ENCODE assay signal across 25 cellular contexts in genomic region chr1:41354956-41355355, GRCh38. TPM values are rescaled to one million over a fixed set of nuclear protein-coding genes. Genes with fewer than 3 reads are reported as not detected.
DNase-seq lines count a peak whose midpoint lies in the region; ATAC-seq, FAIRE-seq and TF ChIP-seq lines count a peak whose summit lies in the region.
"Had no signal": no experiment of that assay in that cellular context is flagged by ENCODE, and none has a peak within 500 bp of the region (broad histone marks: within the 10 kb centered on the region; RNA-seq: fewer than 3 reads in every experiment).

No MANE protein-coding gene starts in this region.

- H3K27ac ChIP-seq in right lobe of liver (no peak overlapping the region), HepG2 (ENCODE audit: extremely low read length, insufficient read depth, low read length) (no peak overlapping the region), OCI-LY1 (ENCODE audit: low read depth, low read length, poor library complexity, severe bottlenecking) (no peak overlapping the region)
- H3K27ac ChIP-seq: BLaER1, breast epithelium, esophagus muscularis mucosa, foreskin keratinocyte had no signal

- H2AFZ ChIP-seq in HepG2 (ENCODE audit: low read length) (no peak overlapping the region), OCI-LY1 (ENCODE audit: low read length) (no peak overlapping the region)

- BruUV-seq in HepG2 (replicated peaks; lab: Mats Ljungman, UMichigan): no TSS peak

- TF ChIP-seq POLR2A in right lobe of liver (IDR thresholded peaks at IDR 0.05): no peak
- TF ChIP-seq POLR2A in HepG2 (IDR thresholded peaks at IDR 0.05; ENCODE audit: insufficient read depth in 1 of 2, low read depth in 2 of 2, low read length in 2 of 2): no peak

- TF ChIP-seq CTCF in right lobe of liver (IDR thresholded peaks at IDR 0.05): no peak
- TF ChIP-seq CTCF in HepG2 (CRISPR knock-in tag; IDR thresholded peaks at IDR 0.05): no peak
- TF ChIP-seq CTCF in OCI-LY1 (IDR thresholded peaks at IDR 0.05; ENCODE audit: low read length): 0 out of 2 replicates have a peak, but pooled peaks have one; percentile 5

- ATAC-seq in right lobe of liver (no peak), HepG2 (no peak), GM21576 (IDR thresholded peaks at IDR 0.05; ENCODE audit: unreplicated experiment) (no peak), GM21825 (IDR thresholded peaks at IDR 0.05; ENCODE audit: unreplicated experiment) (no peak)
- ATAC-seq: activated naive CD4-positive, alpha-beta T cell treated with anti-CD3 and anti-CD28 coated beads, Interleukin-2, amount 50 U/mL, for 72 hours; foreskin keratinocyte; stimulated activated naive CD8-positive, alpha-beta T cell treated with anti-CD3 and anti-CD28 coated beads, Interleukin-15, Interleukin-2, amounts not matched to agents 100 U/mL and 50 U/mL, for 24 hours had no signal

- H3K4me1 ChIP-seq in right lobe of liver: peaks cover 0 to 5% (median 0%) of the 10 kb centered on the region in 4 donors
- no peaks in the 10 kb centered on the region for H3K4me1 ChIP-seq in HepG2 (ENCODE audit: insufficient read depth, low read length)
- H3K4me1 ChIP-seq in OCI-LY1 (ENCODE audit: insufficient read depth, low read length, severe bottlenecking): no peaks in the 10 kb centered on the region

- no peak overlapping the region for H3K4me2 ChIP-seq in HepG2 (ENCODE audit: low read depth, low read length)
- no peak overlapping the region for H3K4me2 ChIP-seq in OCI-LY1 (ENCODE audit: low read length)
- H3K4me2 ChIP-seq: BLaER1 had no signal

- H3K4me3 ChIP-seq in right lobe of liver (no peak overlapping the region), HepG2 (replicated peaks in 1 of 3; ENCODE audit: insufficient read depth in 1 of 3, low read depth in 2 of 3, low read length in 3 of 3) (no peak overlapping the region), OCI-LY1 (ENCODE audit: low read depth, low read length, poor library complexity, severe bottlenecking) (no peak overlapping the region)
- H3K4me3 ChIP-seq: BLaER1, breast epithelium, esophagus muscularis mucosa had no signal

- CTCF ChIA-PET in HepG2 (lab: Yijun Ruan, JAX; ENCODE audit: low intra/inter-chr PET ratio, low total read pairs): no interaction called here

- in situ Hi-C loops in HepG2 (cut with HindIII; ENCODE audit: extremely low pct_ligation_motif_present, low pct_unique_long_range_greater_than_20kb): no loop called here

- H3K79me2 ChIP-seq in HepG2 (ENCODE audit: insufficient read depth, low read length): no peaks in the 10 kb centered on the region
- no peaks in the 10 kb centered on the region for H3K79me2 ChIP-seq in OCI-LY1 (ENCODE audit: insufficient read depth, low read length)

- TF ChIP-seq RAD21 in HepG2 (CRISPR knock-in tag; IDR thresholded peaks at IDR 0.05): no peak

- H3K9me2 ChIP-seq in OCI-LY1 (ENCODE audit: low read depth, low read length): no peaks in the 10 kb centered on the region

- no peaks in the 10 kb centered on the region for H3F3A ChIP-seq in OCI-LY1 (ENCODE audit: insufficient read depth, low read length)

- POLR2A ChIA-PET in HepG2 (lab: Yijun Ruan, JAX): no interaction called here

- intact Hi-C loops in right lobe of liver (cut with DNase I): no loop called here
- intact Hi-C loops in HepG2 (cut with micrococcal nuclease; ENCODE audit: unreplicated experiment): no loop called here

- FAIRE-seq in HepG2 (lab: Jason Lieb, UNC) (no peak), GM19239 (lab: Jason Lieb, UNC) (no peak)

- H3K36me3 ChIP-seq in right lobe of liver: no peaks in the 10 kb centered on the region
- H3K36me3 ChIP-seq in HepG2 (replicated peaks in 1 of 2; ENCODE audit: control insufficient read depth in 1 of 2, insufficient read depth in 2 of 2, low read length in 2 of 2): no peaks in the 10 kb centered on the region
- H3K36me3 ChIP-seq in OCI-LY1 (ENCODE audit: insufficient read depth, low read length): no peaks in the 10 kb centered on the region
- H3K36me3 ChIP-seq: BLaER1, breast epithelium, esophagus muscularis mucosa had no signal

- H3K27me3 ChIP-seq in right lobe of liver (no peaks in the 10 kb centered on the region), HepG2 (ENCODE audit: control insufficient read depth in 1 of 2, insufficient read depth in 2 of 2, low read length in 2 of 2) (peaks cover 0 to 3% of the 10 kb centered on the region in 2 experiments; a peak in 1 of 5 replicates), OCI-LY1 (ENCODE audit: insufficient read depth, low read length) (no peaks in the 10 kb centered on the region)
- H3K27me3 ChIP-seq: BLaER1, breast epithelium, esophagus muscularis mucosa, foreskin keratinocyte had no signal

- peak in 2 of 3 donors; percentile 31 to 35 for DNase-seq in right lobe of liver
- no peak for DNase-seq in HepG2 (ENCODE audit: low spot score)
- peak; percentile 37 for DNase-seq in mesenteric fat pad (ENCODE audit: low spot score)
- no peak for DNase-seq in NCI-H446 treated with DMSO at 0.1 percent for 48 hours (lab: John Stamatoyannopoulos, UW)
- DNase-seq in GM19239 (ENCODE audit: insufficient read length, low spot score): no peak
- DNase-seq: activated CD4-positive, alpha-beta T cell treated with anti-CD3 and anti-CD28 coated beads for 4 hours; cortex of kidney; foreskin keratinocyte; GDM1; mammary epithelial cell; NCI-H1105; NCI-H1930; NCI-H526 treated with DMSO at 0.1 percent for 48 hours; posterior cingulate gyrus; SHP77; stimulated activated CD4-positive, alpha-beta T cell treated with anti-CD3 and anti-CD28 coated beads, Interleukin-15, amount 100 ng/mL, for 24 hours; stimulated activated naive CD8-positive, alpha-beta T cell treated with anti-CD3 and anti-CD28 coated beads, Interleukin-15, Interleukin-2, amounts not matched to agents 100 U/mL and 50 U/mL, for 24 hours had no signal

- WGBS in right lobe of liver (ENCODE audit: insufficient coverage, low coverage, low lambda C conversion rate, missing lambda C conversion rate): 29% methylated on average over 1 of the region's 3 CpGs
- 17% methylated on average over 2 of the region's 3 CpGs for WGBS in HepG2 (ENCODE audit: low lambda C conversion rate)

- H4K20me1 ChIP-seq in HepG2 (ENCODE audit: insufficient read depth, low read length): no peaks in the 10 kb centered on the region
- no peaks in the 10 kb centered on the region for H4K20me1 ChIP-seq in OCI-LY1 (ENCODE audit: insufficient read depth, low read length)
- H4K20me1 ChIP-seq: BLaER1 had no signal

- no peak for TF ChIP-seq EP300 in HepG2 (IDR thresholded peaks at IDR 0.05; ENCODE audit: low read depth in 2 of 2, low read length in 2 of 2)
- TF ChIP-seq EP300 in HepG2 (CRISPR knock-in tag; IDR thresholded peaks at IDR 0.05; ENCODE audit: borderline replicate concordance): no peak

- H3K9ac ChIP-seq in HepG2 (ENCODE audit: insufficient read depth, low read depth, low read length) (no peak overlapping the region), OCI-LY1 (ENCODE audit: low read length) (no peak overlapping the region)
- H3K9ac ChIP-seq: BLaER1 had no signal

- H3K9me3 ChIP-seq in right lobe of liver (no peaks in the 10 kb centered on the region), HepG2 (ENCODE audit: low read length) (no peaks in the 10 kb centered on the region), OCI-LY1 (ENCODE audit: low read length) (no peaks in the 10 kb centered on the region)
- H3K9me3 ChIP-seq: BLaER1, breast epithelium, esophagus muscularis mucosa had no signal

RNA-seq across cellular contexts. Expression of gene FOXO6, which starts 6.3 kb away (rescaled TPM):
- total RNA-seq in right lobe of liver: under 1 TPM in 3 of 6 experiments, not detected in 3; 0.12 to 0.55 (median 0.54) TPM
- total RNA-seq in HepG2 (2016; rRNA removed; fragmentation: Illumina TruSeq; extraction: Trizol): 0.13 TPM in 1 of 2 replicates, not detected in the other
- total RNA-seq in HepG2 (2016; cell fraction: cytosol; rRNA removed; fragmentation: Illumina TruSeq; extraction: Trizol; ENCODE audit: low read depth): not detected in 2 replicates
- 0.06 TPM in 1 of 2 replicates, not detected in the other for total RNA-seq in HepG2 (2016; cell fraction: insoluble cytoplasmic fraction; rRNA removed; fragmentation: Illumina TruSeq; extraction: Trizol)
- total RNA-seq in HepG2 (2016; cell fraction: membrane; rRNA removed; fragmentation: Illumina TruSeq; extraction: Trizol): 0.07 TPM in 1 of 2 replicates, not detected in the other
- total RNA-seq in HepG2 (2016; cell fraction: nucleus; rRNA removed; fragmentation: Illumina TruSeq; extraction: Trizol): 0.25 TPM in 1 of 2 replicates, not detected in the other
- not detected in 2 replicates for polyA plus RNA-seq in HepG2 (2011; rRNA removed)
- polyA plus RNA-seq in HepG2 (2011; cell fraction: cytosol; rRNA removed): not detected in 2 replicates
- not detected in 2 replicates for polyA plus RNA-seq in HepG2 (2011; cell fraction: nucleus; rRNA removed)
- polyA plus RNA-seq in HepG2 (2012): 0.07 TPM in 1 of 2 replicates, not detected in the other
- polyA plus RNA-seq in HepG2 (2016; cell fraction: cytosol; fragmentation: Illumina TruSeq; extraction: Trizol; ENCODE audit: low read depth): not detected in 2 replicates
- 0.11 and 0.15 TPM in 2 replicates for polyA plus RNA-seq in HepG2 (2016; cell fraction: insoluble cytoplasmic fraction; fragmentation: Illumina TruSeq; extraction: Trizol; ENCODE audit: low read depth)
- polyA plus RNA-seq in HepG2 (2016; cell fraction: membrane; fragmentation: Illumina TruSeq; extraction: Trizol; ENCODE audit: low read depth): 0.06 TPM in 1 of 2 replicates, not detected in the other
- not detected in 2 replicates for polyA plus RNA-seq in HepG2 (2016; cell fraction: nucleus; fragmentation: Illumina TruSeq; extraction: Trizol; ENCODE audit: insufficient read depth, low read depth)
- 0.54 TPM in 1 of 2 replicates, not detected in the other for polyA minus RNA-seq in HepG2 (2011; rRNA and poly(A)+ RNA removed; ENCODE audit: low replicate concordance)
- polyA minus RNA-seq in HepG2 (2011; cell fraction: cytosol; rRNA and poly(A)+ RNA removed): not detected in 2 replicates
- not detected in 2 replicates for polyA minus RNA-seq in HepG2 (2011; cell fraction: nucleus; rRNA and poly(A)+ RNA removed)
- not detected for total RNA-seq in mesenteric fat pad
- total RNA-seq: activated T-helper 1 cell treated with anti-CD3 and anti-CD28 coated beads, Interleukin-12 subunit alpha, Interleukin-12 subunit beta, Interleukin-2, Interleukin-4 antibody, amounts not matched to agents 30 ng/mL and 10 ng/mL and 1 ng/mL, durations not matched to agents 14 hours and 24 hours and 36 hours had no signal
- polyA plus RNA-seq: mammary epithelial cell had no signal

Comparison
In these comparisons a context has a peak if more than half of its experiments do, and no peak if none do; other contexts are left out.
1. DNase-seq: peak in right lobe of liver (2 of 3) and mesenteric fat pad (single experiment); none in HepG2 (single experiment), NCI-H446 treated with DMSO at 0.1 percent for 48 hours (single experiment) and GM19239 (single experiment).